Comparison of ENCODE assay signal across 37 cellular contexts in the genomic region with DNA sequence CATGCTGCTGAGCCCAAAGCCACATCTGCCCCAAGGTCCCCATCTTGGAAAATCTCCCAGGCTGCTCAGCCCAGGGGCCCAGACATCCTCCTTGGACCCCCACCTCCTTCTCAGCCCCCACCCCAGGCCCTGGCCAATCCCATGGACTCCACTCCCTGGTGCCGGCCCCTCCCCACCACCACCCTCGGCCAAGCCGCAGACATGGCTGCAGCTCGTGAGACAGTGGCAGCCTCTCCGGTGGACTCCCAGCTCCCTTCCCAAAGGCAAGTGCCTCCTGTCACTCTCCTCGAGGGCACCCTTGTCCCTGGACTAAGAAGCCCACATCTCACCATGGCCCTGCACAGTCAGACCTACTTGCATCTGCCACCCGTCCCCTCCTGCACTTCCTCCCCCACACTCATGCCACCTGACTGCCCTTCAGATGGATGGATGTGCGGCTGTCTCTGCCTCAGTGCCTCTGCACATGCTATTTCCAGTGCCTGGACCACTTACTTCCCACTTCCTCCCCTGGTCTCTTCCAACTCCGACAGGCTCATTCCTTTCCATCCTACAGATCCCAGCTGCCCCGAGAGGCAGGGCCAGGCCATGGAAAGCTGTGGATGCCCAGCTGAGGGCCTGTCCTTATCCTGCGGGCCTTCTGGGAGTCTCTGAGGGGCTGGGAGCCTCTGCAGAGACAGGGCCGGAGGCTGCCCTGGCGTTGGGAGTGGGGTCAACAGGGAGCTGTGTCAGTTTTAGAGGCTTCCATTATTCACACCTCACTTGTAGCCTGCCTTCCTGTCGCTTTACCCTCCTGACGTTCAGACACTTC. TPM values are rescaled to one million over a fixed set of nuclear protein-coding genes. Genes with fewer than 3 reads are reported as not detected.
DNase-seq lines count a peak whose midpoint lies in the region; ATAC-seq, FAIRE-seq and TF ChIP-seq lines count a peak whose summit lies in the region.
"Had no signal": no experiment of that assay in that cellular context is flagged by ENCODE, and none has a peak within 500 bp of the region (broad histone marks: within the 10 kb centered on the region; RNA-seq: fewer than 3 reads in every experiment).

No MANE protein-coding gene starts in this region.

- no peak for TF ChIP-seq CTCF in right atrium auricular region (IDR thresholded peaks at IDR 0.05)
- no peak for TF ChIP-seq CTCF in endothelial cell (IDR thresholded peaks at IDR 0.05; ENCODE audit: unreplicated experiment)
- TF ChIP-seq CTCF in osteocyte (IDR thresholded peaks at IDR 0.05) = no peak
- no peak for TF ChIP-seq CTCF in vagina (IDR thresholded peaks at IDR 0.05)
- TF ChIP-seq CTCF in D721Med (IDR thresholded peaks at IDR 0.05; ENCODE audit: insufficient read depth, missing control alignments) = no peak

- ATAC-seq in Right ventricle myocardium superior (ENCODE audit: poor library complexity) (no peak), HG03520 (IDR thresholded peaks at IDR 0.05; ENCODE audit: unreplicated experiment) (no peak)
- ATAC-seq: naive thymus-derived CD4-positive, alpha-beta T cell; T-helper 17 cell had no signal

- H3K27me3 ChIP-seq in right atrium auricular region = no peaks in the 10 kb centered on the region
- H3K27me3 ChIP-seq in vagina = no peaks in the 10 kb centered on the region
- H3K27me3 ChIP-seq: ovary had no signal

- no peaks in the 10 kb centered on the region for H3K4me1 ChIP-seq in right atrium auricular region
- peaks cover 13% of the 10 kb centered on the region for H3K4me1 ChIP-seq in vagina

- H3K36me3 ChIP-seq in right atrium auricular region = no peaks in the 10 kb centered on the region
- no peaks in the 10 kb centered on the region for H3K36me3 ChIP-seq in vagina
- H3K36me3 ChIP-seq: ovary, thoracic aorta had no signal

- FAIRE-seq in D721Med (lab: Jason Lieb, UNC) = no peak
- FAIRE-seq: bronchial epithelial cell, GM19239, TTC549 had no signal

- H3K36me3 Mint-ChIP-seq in endothelial cell (ENCODE audit: low read depth, unreplicated experiment) (peaks cover 4% of the 10 kb centered on the region), osteocyte (ENCODE audit: unreplicated experiment) (no peaks in the 10 kb centered on the region)
- H3K36me3 Mint-ChIP-seq: activated naive CD8-positive, alpha-beta T cell treated with anti-CD3 and anti-CD28 coated beads, Interleukin-2, amount 10 ng/mL, durations not matched to agents 7 days and 5 days; naive thymus-derived CD4-positive, alpha-beta T cell had no signal

- peak overlapping the region; percentile 48 for H3K27ac Mint-ChIP-seq in endothelial cell (ENCODE audit: unreplicated experiment)
- no peak overlapping the region for H3K27ac Mint-ChIP-seq in osteocyte (ENCODE audit: unreplicated experiment)
- H3K27ac Mint-ChIP-seq: activated naive CD8-positive, alpha-beta T cell treated with anti-CD3 and anti-CD28 coated beads, Interleukin-2, amount 10 ng/mL, durations not matched to agents 7 days and 5 days; CD4-positive, alpha-beta T cell; stimulated activated naive CD8-positive, alpha-beta T cell treated with anti-CD3 and anti-CD28 coated beads, Interleukin-15, Interleukin-2, amounts not matched to agents 100 ng/mL and 50 ng/mL, for 24 hours; T-helper 17 cell had no signal

- DNase-seq in right atrium auricular region (ENCODE audit: low spot score) (peak; percentile 36), Right ventricle myocardium superior (no peak), endothelial cell (ENCODE audit: low spot score) (no peak), osteocyte (ENCODE audit: extremely low spot score, unreplicated experiment) (peak; percentile 81), vagina (ENCODE audit: extremely low spot score in 2 of 2) (peak; percentile 83 to 85), D721Med (ENCODE audit: insufficient read length, low spot score) (no peak), activated gamma-delta T cell treated with Interleukin-2 at 50 U/mL for 16 hours (no peak)
- DNase-seq: activated CD4-positive, CD25-positive, alpha-beta regulatory T cell; activated gamma-delta T cell; activated naive CD8-positive, alpha-beta T cell treated with anti-CD3 and anti-CD28 coated beads, Interleukin-2, amount 10 ng/mL, durations not matched to agents 7 days and 5 days; activated T-cell treated with anti-CD3 and anti-CD28 coated beads for 4 hours; effector CD8-positive, alpha-beta T cell; erythroblast; HCEC 1CT; MV-4-11; naive thymus-derived CD4-positive, alpha-beta T cell; NCI-H146; NCI-H226; NCI-H526 treated with DMSO at 0.1 percent for 48 hours; PC-9; SHP77; stimulated activated CD4-positive, alpha-beta T cell treated with anti-CD3 and anti-CD28 coated beads, Interleukin-2, amount 100 ng/mL, for 24 hours; stimulated activated CD8-positive, alpha-beta memory T cell treated with anti-CD3 and anti-CD28 coated beads, Interleukin-4, amount 100 ng/mL, for 48 hours; T-helper 17 cell had no signal

- H3K4me1 Mint-ChIP-seq in endothelial cell (ENCODE audit: unreplicated experiment) = peaks cover 5% of the 10 kb centered on the region
- H3K4me1 Mint-ChIP-seq in osteocyte (ENCODE audit: unreplicated experiment) = no peaks in the 10 kb centered on the region
- H3K4me1 Mint-ChIP-seq: activated naive CD8-positive, alpha-beta T cell treated with anti-CD3 and anti-CD28 coated beads, Interleukin-2, amount 10 ng/mL, durations not matched to agents 7 days and 5 days; naive thymus-derived CD4-positive, alpha-beta T cell; T-helper 17 cell had no signal

- H3K9me3 ChIP-seq in right atrium auricular region = no peaks in the 10 kb centered on the region
- H3K9me3 ChIP-seq in vagina = no peaks in the 10 kb centered on the region
- H3K9me3 ChIP-seq: ovary, thoracic aorta had no signal

- no peak for TF ChIP-seq POLR2A in vagina (IDR thresholded peaks at IDR 0.05)

- H3K9me3 Mint-ChIP-seq in endothelial cell (ENCODE audit: unreplicated experiment) (no peaks in the 10 kb centered on the region), osteocyte (ENCODE audit: unreplicated experiment) (no peaks in the 10 kb centered on the region)
- H3K9me3 Mint-ChIP-seq: activated naive CD8-positive, alpha-beta T cell treated with anti-CD3 and anti-CD28 coated beads, Interleukin-2, amount 10 ng/mL, durations not matched to agents 7 days and 5 days; CD4-positive, alpha-beta T cell; naive thymus-derived CD4-positive, alpha-beta T cell; stimulated activated naive CD8-positive, alpha-beta T cell treated with anti-CD3 and anti-CD28 coated beads, Interleukin-15, Interleukin-2, amounts not matched to agents 100 ng/mL and 50 ng/mL, for 24 hours had no signal

- H3K4me3 ChIP-seq in right atrium auricular region (peak overlapping the region in 1 of 2 donors; percentile 4), vagina (no peak overlapping the region)
- H3K4me3 ChIP-seq: ovary, PC-9, thoracic aorta had no signal

- no peak overlapping the region for H3K4me3 Mint-ChIP-seq in endothelial cell (ENCODE audit: unreplicated experiment)
- H3K4me3 Mint-ChIP-seq in osteocyte (ENCODE audit: unreplicated experiment) = no peak overlapping the region
- H3K4me3 Mint-ChIP-seq: activated naive CD8-positive, alpha-beta T cell treated with anti-CD3 and anti-CD28 coated beads, Interleukin-2, amount 10 ng/mL, durations not matched to agents 7 days and 5 days; CD4-positive, alpha-beta T cell; stimulated activated naive CD8-positive, alpha-beta T cell treated with anti-CD3 and anti-CD28 coated beads, Interleukin-15, Interleukin-2, amounts not matched to agents 100 ng/mL and 50 ng/mL, for 24 hours; T-helper 17 cell had no signal

- H3K27ac ChIP-seq in right atrium auricular region (no peak overlapping the region), vagina (no peak overlapping the region)
- H3K27ac ChIP-seq: ovary, PC-9, thoracic aorta had no signal

- intact Hi-C loops in Right ventricle myocardium superior (cut with DNase I) = no loop called here
- intact Hi-C loops in vagina (cut with DNase I) = no loop called here

- H3K27me3 Mint-ChIP-seq in endothelial cell (ENCODE audit: unreplicated experiment) (peaks cover 5% of the 10 kb centered on the region), osteocyte (ENCODE audit: unreplicated experiment) (no peaks in the 10 kb centered on the region)

RNA-seq across cellular contexts. Expression of a gene that starts 25.5 kb away (rescaled TPM):
- total RNA-seq in right atrium auricular region (not detected), Right ventricle myocardium superior (not detected), endothelial cell (ENCODE audit: unreplicated experiment) (not detected), osteocyte (not detected in 2 replicates), vagina (not detected)
- total RNA-seq: activated naive CD8-positive, alpha-beta T cell treated with anti-CD3 and anti-CD28 coated beads, Interleukin-2, amount 10 ng/mL, durations not matched to agents 7 days and 5 days; aorta; bronchial epithelial cell; CD4-positive, alpha-beta T cell; Daoy; glomerular endothelial cell; LHCN-M2; liver; naive thymus-derived CD4-positive, alpha-beta T cell; ovary; PC-9; T-helper 17 cell; thoracic aorta had no signal

Comparison
In these comparisons a context has a peak if more than half of its experiments do, and no peak if none do; other contexts are left out.
1. DNase-seq: peak in right atrium auricular region (single experiment), osteocyte (single experiment) and vagina (2 of 2); none in Right ventricle myocardium superior (single experiment), endothelial cell (single experiment), D721Med (single experiment) and activated gamma-delta T cell treated with Interleukin-2 at 50 U/mL for 16 hours (single experiment).